Comparison of ENCODE assay signal across 18 cellular contexts in the genomic region with DNA sequence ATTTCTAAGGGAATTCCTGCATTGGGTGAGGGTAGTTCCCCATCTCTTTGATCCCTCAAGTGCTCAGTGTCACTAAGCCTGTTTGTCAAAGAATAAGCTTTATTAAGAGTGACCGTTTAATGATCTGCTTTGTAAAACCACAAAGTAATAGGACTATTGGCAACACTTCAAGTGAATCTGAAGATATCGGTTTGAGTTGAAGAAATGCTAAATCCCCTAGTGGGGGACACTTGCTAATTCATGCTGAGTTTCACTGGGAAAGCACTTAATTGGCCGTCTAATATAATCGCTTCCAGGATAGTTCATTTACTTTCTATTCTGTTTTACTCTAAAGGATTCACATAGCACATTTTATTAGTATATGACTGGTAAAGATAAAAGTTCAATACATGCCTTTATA. TPM values are rescaled to one million over a fixed set of nuclear protein-coding genes. Genes with fewer than 3 reads are reported as not detected.
"Had no signal": no experiment of that assay in that cellular context is flagged by ENCODE, and none has a peak within 500 bp of the region (broad histone marks: within the 10 kb centered on the region; RNA-seq: fewer than 3 reads in every experiment).

No MANE protein-coding gene starts in this region.

- H3K36me3 ChIP-seq: gastrocnemius medialis, pancreas had no signal

- H3K9me3 ChIP-seq: body of pancreas, gastrocnemius medialis, pancreas had no signal

- DNase-seq: activated CD4-positive, alpha-beta memory T cell treated with anti-CD3 and anti-CD28 coated beads for 36 hours; activated CD4-positive, alpha-beta T cell treated with anti-CD3 and anti-CD28 coated beads for 36 hours; activated CD8-positive, alpha-beta memory T cell treated with anti-CD3 and anti-CD28 coated beads, Interleukin-2, amount 10 ng/mL, durations not matched to agents 7 days and 5 days; activated effector memory CD4-positive, alpha-beta T cell treated with anti-CD3 and anti-CD28 coated beads, Interleukin-2, amount 50 U/mL, for 16 hours; activated T-cell treated with anti-CD3 and anti-CD28 coated beads, Interleukin-2, amount 50 U/mL, for 24 hours; body of pancreas; central memory CD4-positive, alpha-beta T cell; effector CD4-positive, alpha-beta T cell; gastrocnemius medialis; naive B cell; pancreas; stimulated activated CD4-positive, alpha-beta T cell treated with anti-CD3 and anti-CD28 coated beads, Interleukin-12 subunit alpha, Interleukin-12 subunit beta, amount 100 ng/mL, for 4 hours; stimulated activated CD4-positive, alpha-beta T cell treated with anti-CD3 and anti-CD28 coated beads, Interleukin-2, amount 100 ng/mL, for 24 hours; T-helper 1 cell; T1000 had no signal

- H3K27me3 ChIP-seq: body of pancreas, gastrocnemius medialis, pancreas had no signal

- ATAC-seq: activated CD4-positive, alpha-beta T cell treated with anti-CD3 and anti-CD28 coated beads for 36 hours; activated CD8-positive, alpha-beta memory T cell treated with anti-CD3 and anti-CD28 coated beads, Interleukin-2, amount 10 ng/mL, durations not matched to agents 7 days and 5 days; activated naive CD4-positive, alpha-beta T cell treated with anti-CD3 and anti-CD28 coated beads, Interleukin-2, amount 50 U/mL, for 72 hours; body of pancreas; gastrocnemius medialis; pancreas had no signal

- H3K27ac ChIP-seq: body of pancreas, coronary artery, gastrocnemius medialis, pancreas had no signal

- H3K4me3 ChIP-seq: body of pancreas, coronary artery, gastrocnemius medialis, lung, pancreas had no signal

- H3K4me1 ChIP-seq: body of pancreas, pancreas had no signal

RNA-seq across cellular contexts. Expression of a gene that starts 54.4 kb away (rescaled TPM):
- total RNA-seq: activated CD4-positive, alpha-beta memory T cell treated with anti-CD3 and anti-CD28 coated beads for 36 hours; activated CD8-positive, alpha-beta memory T cell treated with anti-CD3 and anti-CD28 coated beads, Interleukin-2, amount 10 ng/mL, durations not matched to agents 7 days and 5 days had no signal
